8 cellular contexts compared by ENCODE assay signal in genomic region chr1:176880954-176881595, GRCh38.
DNase-seq lines count a peak whose midpoint lies in the region; ATAC-seq and TF ChIP-seq lines count a peak whose summit lies in the region.

No MANE protein-coding gene starts in this region.

- DNase-seq in DMS114 treated with DMSO at 0.1 percent for 48 hours (lab: John Stamatoyannopoulos, UW; ENCODE audit: unreplicated experiment) (peak; percentile 32), NCI-H1092 treated with DMSO at 0.1 percent for 48 hours (lab: John Stamatoyannopoulos, UW) (peak; percentile 70), SW480 (ENCODE audit: low spot score) (peak; percentile 52), dorsolateral prefrontal cortex (peak; percentile 44 to 77 (median 68)), lung microvascular endothelial cell (ENCODE audit: low read depth in 2 of 2) (peak; percentile 75 to 80), stromal cell of bone marrow (ENCODE audit: low read depth) (peak; percentile 41)

- intact Hi-C loops in dorsolateral prefrontal cortex (cut with DNase I), result loop anchor here (2.0 to 5.0 kb wide), 2 partner anchors 322 to 324 kb away; no protein-coding TSS in a partner anchor

- H3K27me3 ChIP-seq in dorsolateral prefrontal cortex, result no peaks in the 10 kb centered on the region

- ATAC-seq in GM21515 (IDR thresholded peaks at IDR 0.05; ENCODE audit: unreplicated experiment) (peak; percentile 72), GM21737 (IDR thresholded peaks at IDR 0.05; ENCODE audit: unreplicated experiment) (no peak)

- H3K27ac ChIP-seq in dorsolateral prefrontal cortex, result no peak overlapping the region

- TF ChIP-seq CTCF in dorsolateral prefrontal cortex (IDR thresholded peaks at IDR 0.05 in 54 of 56, conservative IDR thresholded peaks at IDR 0.05 in 2 of 56; ENCODE audit: low read depth in 1 of 56, partially characterized antibody in 56 of 56), result peak; percentile 74 to 94 (median 89)

- H3K4me3 ChIP-seq in dorsolateral prefrontal cortex, result no peak overlapping the region
